ENCODE assay signal across 17 cellular contexts in the genomic region with DNA sequence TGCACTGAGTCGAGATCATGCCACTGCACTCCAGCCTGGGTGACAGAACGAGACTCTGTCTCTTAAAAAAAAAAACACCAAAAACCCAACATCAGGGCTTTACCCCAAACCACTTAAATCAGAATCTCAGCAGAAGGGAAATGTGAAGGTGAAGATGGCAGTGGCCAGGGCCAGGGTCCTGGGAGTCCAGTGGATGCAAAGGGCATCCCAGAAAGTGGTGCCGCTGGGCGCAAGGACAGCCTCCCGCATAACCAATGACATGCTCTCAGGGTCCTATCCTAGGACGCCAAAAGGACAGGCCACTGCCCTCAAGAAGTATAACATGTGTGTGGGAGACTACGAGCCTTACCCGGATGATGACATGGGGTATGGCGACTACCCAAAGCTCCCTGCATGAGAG.
"Had no signal": no experiment of that assay in that cellular context is flagged by ENCODE, and none has a peak within 500 bp of the region (broad histone marks: within the 10 kb centered on the region; RNA-seq: fewer than 3 reads in every experiment).

No MANE protein-coding gene starts in this region.

- H3K9me3 ChIP-seq: esophagus muscularis mucosa, gastroesophageal sphincter, heart left ventricle, left lung, lower lobe of right lung, mucosa of descending colon had no signal

- DNase-seq: dermis blood vessel endothelial cell; dorsolateral prefrontal cortex; effector CD4-positive, alpha-beta T cell; effector memory CD4-positive, alpha-beta T cell; foreskin keratinocyte; heart left ventricle; left cardiac atrium; left ventricle myocardium superior; lower lobe of right lung; mesenchymal stem cell; mucosa of descending colon had no signal

- H3K4me3 ChIP-seq: coronary artery, dorsolateral prefrontal cortex, esophagus muscularis mucosa, gastroesophageal sphincter, heart left ventricle, hepatocyte, left lung, lower lobe of right lung, mucosa of descending colon had no signal

- H3K27ac ChIP-seq: coronary artery, dorsolateral prefrontal cortex, esophagus muscularis mucosa, foreskin keratinocyte, gastroesophageal sphincter, heart left ventricle, hepatocyte, left lung, lower lobe of right lung had no signal

- H3K27me3 ChIP-seq: dorsolateral prefrontal cortex, esophagus muscularis mucosa, foreskin keratinocyte, gastroesophageal sphincter, heart left ventricle, hepatocyte, left lung had no signal

- H3K27ac Mint-ChIP-seq: mesothelial cell of epicardium had no signal

- H3K4me1 ChIP-seq: esophagus muscularis mucosa, foreskin keratinocyte, gastroesophageal sphincter, heart left ventricle, left lung, lower lobe of right lung had no signal

- H3K4me1 Mint-ChIP-seq: mesothelial cell of epicardium had no signal

- H3K9me3 Mint-ChIP-seq: mesothelial cell of epicardium had no signal

- H3K4me3 Mint-ChIP-seq: mesothelial cell of epicardium had no signal
